ENCODE assay signal across 8 cellular contexts in genomic region chr3:45592830-45593707, GRCh38. TPM values are rescaled to one million over a fixed set of nuclear protein-coding genes. Genes with fewer than 3 reads are reported as not detected.
A peak's percentile ranks its signal among the peaks of the same experiment; 100 is the strongest.
DNase-seq lines count a peak whose midpoint lies in the region; ATAC-seq and TF ChIP-seq lines count a peak whose summit lies in the region.

No MANE protein-coding gene starts in this region.

- H3K27me3 Mint-ChIP-seq in stimulated activated naive CD8-positive, alpha-beta T cell treated with anti-CD3 and anti-CD28 coated beads, Interleukin-15, amount 100 ng/mL, for 72 hours: no peaks in the 10 kb centered on the region

- H3K9me3 Mint-ChIP-seq in stimulated activated naive CD8-positive, alpha-beta T cell treated with anti-CD3 and anti-CD28 coated beads, Interleukin-15, amount 100 ng/mL, for 72 hours: no peaks in the 10 kb centered on the region

- H3K9me2 ChIP-seq in neural cell (ENCODE audit: insufficient read depth, low read length): no peaks in the 10 kb centered on the region

- peak; percentile 78 for DNase-seq in GF-D8 (lab: John Stamatoyannopoulos, UW)
- DNase-seq in Kasumi-1 (lab: John Stamatoyannopoulos, UW): peak; percentile 92 to 93
- peak; percentile 90 for DNase-seq in SIG-M5 treated with dmso at 0.1 percent for 504 hours (lab: John Stamatoyannopoulos, UW; ENCODE audit: unreplicated experiment)
- DNase-seq in activated naive CD4-positive, alpha-beta T cell (lab: John Stamatoyannopoulos, UW): peak in 3 of 4 experiments; percentile 17 to 49 (median 43)
- DNase-seq in foreskin melanocyte: peak; percentile 80
- peak; percentile 51 to 71 for DNase-seq in stimulated activated naive CD8-positive, alpha-beta T cell treated with anti-CD3 and anti-CD28 coated beads, Interleukin-15, amount 100 ng/mL, for 72 hours

- peak; percentile 37 for TF ChIP-seq RAD21 in neural cell (conservative IDR thresholded peaks at IDR 0.05)

- peak overlapping the region; percentile 80 to 92 for H3K27ac Mint-ChIP-seq in stimulated activated naive CD8-positive, alpha-beta T cell treated with anti-CD3 and anti-CD28 coated beads, Interleukin-15, amount 100 ng/mL, for 72 hours

- TF ChIP-seq CTCF in neural cell (IDR thresholded peaks at IDR 0.05; ENCODE audit: poor library complexity, severe bottlenecking): peak; percentile 69

- H3K27ac ChIP-seq in neural cell (ENCODE audit: low read length): no peak overlapping the region

- no peaks in the 10 kb centered on the region for H3K9me3 ChIP-seq in neural cell (ENCODE audit: low read length)

- peak; percentile 48 for ATAC-seq in stimulated activated naive CD8-positive, alpha-beta T cell treated with anti-CD3 and anti-CD28 coated beads, Interleukin-15, amount 100 ng/mL, for 72 hours
- ATAC-seq in GM21515 (IDR thresholded peaks at IDR 0.05; ENCODE audit: unreplicated experiment): no peak

- peaks cover 47% of the 10 kb centered on the region for H3K4me1 Mint-ChIP-seq in stimulated activated naive CD8-positive, alpha-beta T cell treated with anti-CD3 and anti-CD28 coated beads, Interleukin-15, amount 100 ng/mL, for 72 hours

- no peaks in the 10 kb centered on the region for H3K79me2 ChIP-seq in neural cell (replicated peaks; ENCODE audit: insufficient read depth, low read length)

- H3K4me3 Mint-ChIP-seq in stimulated activated naive CD8-positive, alpha-beta T cell treated with anti-CD3 and anti-CD28 coated beads, Interleukin-15, amount 100 ng/mL, for 72 hours: peak overlapping the region; percentile 75 to 83

- H3F3A ChIP-seq in neural cell (ENCODE audit: insufficient read depth, low read length, poor library complexity, severe bottlenecking): no peaks in the 10 kb centered on the region

- H2AFZ ChIP-seq in neural cell (ENCODE audit: low read depth, low read length): no peak overlapping the region

- H3K27me3 ChIP-seq in neural cell (ENCODE audit: insufficient read depth, low read depth, low read length): peaks cover 5% of the 10 kb centered on the region

- no peak overlapping the region for H3K4me2 ChIP-seq in neural cell (ENCODE audit: low read length)

- peak overlapping the region; percentile 68 for H3K4me3 ChIP-seq in neural cell (ENCODE audit: low read length)

- H3K9ac ChIP-seq in neural cell (ENCODE audit: low read length): peak overlapping the region; percentile 59

- no peaks in the 10 kb centered on the region for H3K36me3 ChIP-seq in neural cell (ENCODE audit: insufficient read depth, low read length)

- TF ChIP-seq EP300 in neural cell (conservative IDR thresholded peaks at IDR 0.05; ENCODE audit: poor library complexity, severe bottlenecking): no peak

- H4K20me1 ChIP-seq in neural cell (ENCODE audit: insufficient read depth): no peaks in the 10 kb centered on the region

TF ChIP-seq in neural cell, 6 proteins besides CTCF, POLR2A, EP300 and RAD21:
- TF ChIP-seq TAF1 (IDR thresholded peaks at IDR 0.05; ENCODE audit: low read depth) (no peak), REST (IDR thresholded peaks at IDR 0.05; ENCODE audit: borderline replicate concordance) (no peak), POLR2AphosphoS5 (IDR thresholded peaks at IDR 0.05) (no peak), EZH2 (IDR thresholded peaks at IDR 0.05; ENCODE audit: borderline replicate concordance, insufficient read depth, low read length, poor library complexity, severe bottlenecking) (no peak), SMC3 (conservative IDR thresholded peaks at IDR 0.05; ENCODE audit: poor library complexity) (no peak), MXI1 (conservative IDR thresholded peaks at IDR 0.05; ENCODE audit: poor library complexity, severe bottlenecking) (no peak)

RNA-seq across cellular contexts. Expression of gene LIMD1, which starts 1.5 kb away (rescaled TPM):
- polyA plus RNA-seq in neural cell: 1.9 and 2.4 TPM in 2 replicates
- 3.4 and 3.9 TPM in 2 replicates for polyA minus RNA-seq in neural cell
